Comparison of ENCODE assay signal across 20 cellular contexts in the genomic region with DNA sequence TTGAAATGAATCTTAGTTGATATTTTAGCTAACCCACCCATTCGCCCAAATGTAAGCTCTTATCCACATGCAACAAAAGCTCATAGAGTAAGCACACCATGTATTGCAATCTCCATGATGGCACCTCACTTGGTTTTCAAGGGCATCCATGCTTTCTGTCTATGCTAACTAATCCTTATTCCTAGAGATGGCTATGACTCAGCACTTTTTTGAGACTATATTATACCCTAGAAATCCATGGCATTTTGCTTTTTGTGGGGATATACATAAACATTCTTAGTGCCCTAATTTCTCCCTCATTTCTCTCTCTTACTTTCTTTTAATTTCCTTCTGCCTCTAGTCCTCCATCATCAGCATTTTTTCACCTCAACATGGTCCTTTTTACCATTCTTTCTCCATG.
"Had no signal": no experiment of that assay in that cellular context is flagged by ENCODE, and none has a peak within 500 bp of the region (broad histone marks: within the 10 kb centered on the region; RNA-seq: fewer than 3 reads in every experiment).

No MANE protein-coding gene starts in this region.

- DNase-seq: activated CD4-positive, alpha-beta T cell treated with anti-CD3 and anti-CD28 coated beads for 1 hour; activated gamma-delta T cell; activated T-cell treated with anti-CD3 and anti-CD28 coated beads, Interleukin-2, amount 50 U/mL, for 72 hours; amniotic stem cell; caudate nucleus; dorsolateral prefrontal cortex; gastrocnemius medialis; heart left ventricle; left ventricle myocardium superior; naive thymus-derived CD4-positive, alpha-beta T cell; right cardiac atrium; spleen; stimulated activated CD4-positive, alpha-beta T cell treated with anti-CD3 and anti-CD28 coated beads, Interleukin-4, amount 100 ng/mL, for 4 hours; T-helper 2 cell; WERI-Rb-1 had no signal

- H3K27ac Mint-ChIP-seq: activated naive CD4-positive, alpha-beta T cell treated with anti-CD3 and anti-CD28 coated beads, Interleukin-2, amount 50 U/mL, for 24 hours; activated T-cell treated with anti-CD3 and anti-CD28 coated beads, Interleukin-2, amount 50 U/mL, for 72 hours; neural progenitor cell; stimulated activated memory B cell treated with anti-CD40 and anti-IgM and Interleukin-4, amounts not matched to agents 10 μg/mL and 1 μg/mL and 100 μg/mL, for 72 hours had no signal

- H3K27me3 Mint-ChIP-seq: activated naive CD4-positive, alpha-beta T cell treated with anti-CD3 and anti-CD28 coated beads, Interleukin-2, amount 50 U/mL, for 24 hours; naive thymus-derived CD4-positive, alpha-beta T cell; stimulated activated memory B cell treated with anti-CD40 and anti-IgM and Interleukin-4, amounts not matched to agents 10 μg/mL and 1 μg/mL and 100 μg/mL, for 72 hours had no signal

- H3K9me3 Mint-ChIP-seq: activated naive CD4-positive, alpha-beta T cell treated with anti-CD3 and anti-CD28 coated beads, Interleukin-2, amount 50 U/mL, for 24 hours; stimulated activated memory B cell treated with anti-CD40 and anti-IgM and Interleukin-4, amounts not matched to agents 10 μg/mL and 1 μg/mL and 100 μg/mL, for 72 hours had no signal

- H3K36me3 Mint-ChIP-seq: activated naive CD4-positive, alpha-beta T cell treated with anti-CD3 and anti-CD28 coated beads, Interleukin-2, amount 50 U/mL, for 24 hours; neural progenitor cell; stimulated activated memory B cell treated with anti-CD40 and anti-IgM and Interleukin-4, amounts not matched to agents 10 μg/mL and 1 μg/mL and 100 μg/mL, for 72 hours had no signal

- H3K9me3 ChIP-seq: gastrocnemius medialis, heart left ventricle, prostate gland, spleen, thoracic aorta had no signal

- H3K4me3 Mint-ChIP-seq: activated naive CD4-positive, alpha-beta T cell treated with anti-CD3 and anti-CD28 coated beads, Interleukin-2, amount 50 U/mL, for 24 hours; activated T-cell treated with anti-CD3 and anti-CD28 coated beads, Interleukin-2, amount 50 U/mL, for 72 hours; naive thymus-derived CD4-positive, alpha-beta T cell; neural progenitor cell; stimulated activated memory B cell treated with anti-CD40 and anti-IgM and Interleukin-4, amounts not matched to agents 10 μg/mL and 1 μg/mL and 100 μg/mL, for 72 hours had no signal

- H3K27ac ChIP-seq: dorsolateral prefrontal cortex, gastrocnemius medialis, heart left ventricle, neural progenitor cell, prostate gland, spleen, thoracic aorta, WERI-Rb-1 had no signal

- H2AFZ ChIP-seq: neural progenitor cell had no signal

- H3K9ac ChIP-seq: neural progenitor cell had no signal

- H3K4me3 ChIP-seq: dorsolateral prefrontal cortex, gastrocnemius medialis, heart left ventricle, neural progenitor cell, prostate gland, spleen, thoracic aorta had no signal

- H3K36me3 ChIP-seq: gastrocnemius medialis, heart left ventricle, neural progenitor cell, prostate gland, spleen, thoracic aorta, WERI-Rb-1 had no signal

- H3K4me1 ChIP-seq: gastrocnemius medialis, prostate gland had no signal

- H3K4me2 ChIP-seq: neural progenitor cell had no signal

- ATAC-seq: activated T-cell treated with anti-CD3 and anti-CD28 coated beads, Interleukin-2, amount 50 U/mL, for 72 hours; gastrocnemius medialis; heart left ventricle; left ventricle myocardium superior; naive thymus-derived CD4-positive, alpha-beta T cell; right cardiac atrium; stimulated activated memory B cell treated with anti-CD40 and anti-IgM and Interleukin-4, amounts not matched to agents 10 μg/mL and 1 μg/mL and 100 μg/mL, for 72 hours had no signal

- H3K27me3 ChIP-seq: dorsolateral prefrontal cortex, gastrocnemius medialis, heart left ventricle, neural progenitor cell, spleen had no signal
